20 cellular contexts compared by ENCODE assay signal in the genomic region with DNA sequence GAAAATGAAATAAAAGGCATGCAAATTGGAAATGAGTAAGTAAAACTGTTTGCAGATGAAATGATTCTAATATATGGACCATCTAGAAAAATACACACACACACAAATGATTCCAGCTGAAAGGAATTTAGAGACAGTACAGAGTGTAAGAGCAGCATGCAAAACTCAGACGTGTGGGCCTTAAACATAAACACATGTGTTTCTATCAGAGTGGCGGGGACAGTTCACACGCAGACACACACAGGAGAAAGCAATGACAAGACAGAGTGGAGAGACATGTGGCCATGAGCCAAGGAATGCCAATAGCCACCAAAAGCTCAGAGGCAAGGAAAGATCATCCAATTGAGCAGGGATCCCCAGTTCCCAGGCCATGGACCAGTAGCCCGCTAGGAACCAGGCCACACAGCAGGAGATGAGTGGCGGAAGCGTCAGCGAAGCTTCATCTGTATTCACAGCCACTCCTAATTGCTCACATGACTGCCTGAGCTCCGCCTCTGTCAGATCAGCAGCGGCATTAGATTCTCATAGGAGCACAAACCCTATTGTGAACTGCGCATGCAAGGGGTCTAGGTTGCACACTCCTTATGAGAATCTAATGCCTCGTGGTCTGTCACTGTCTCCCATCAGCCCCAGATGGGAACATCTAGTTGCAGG.
DNase-seq lines count a peak whose midpoint lies in the region; ATAC-seq, FAIRE-seq and TF ChIP-seq lines count a peak whose summit lies in the region.
"Had no signal": no experiment of that assay in that cellular context is flagged by ENCODE, and none has a peak within 500 bp of the region (broad histone marks: within the 10 kb centered on the region; RNA-seq: fewer than 3 reads in every experiment).

No MANE protein-coding gene starts in this region.

- H3K4me3 Mint-ChIP-seq in GM23338 = no peak overlapping the region

- DNase-seq in DND-41 (no peak), GM23338 (ENCODE audit: low spot score) (peak; percentile 25), K562 (ENCODE audit: extremely low read depth in 1 of 4, low spot score in 3 of 4) (no peak), mesendoderm (peak; percentile 27), middle frontal gyrus (ENCODE audit: extremely low spot score, low spot score) (no peak)
- DNase-seq: GOT3, Karpas-422, MM.1S, NCI-H187 treated with DMSO at 0.1 percent for 48 hours, NCI-H2171, NCI-H446 treated with DMSO at 0.1 percent for 48 hours, NCI-H748 treated with DMSO at 0.1 percent for 48 hours, PC-3, Right ventricle myocardium superior had no signal

- H3K36me3 Mint-ChIP-seq in GM23338 (ENCODE audit: low read depth) = no peaks in the 10 kb centered on the region

- H3K27ac ChIP-seq in DND-41 (ENCODE audit: low read length) (0 out of 2 replicates have a peak overlapping the region, but pooled peaks have one; percentile 6), GM23338 (ENCODE audit: low read depth) (no peak overlapping the region), K562 (ENCODE audit: extremely low read depth, low read depth, low read length) (no peak overlapping the region), mesendoderm (ENCODE audit: low read depth, low read length) (no peak overlapping the region)
- H3K27ac ChIP-seq: C4-2B had no signal

- H3K18ac ChIP-seq in mesendoderm (ENCODE audit: low read length) = no peak overlapping the region

- WGBS in K562 (ENCODE audit: insufficient coverage, low coverage, missing lambda C conversion rate) = 2% methylated on average over 10 of the region's 11 CpGs
- no CpG with 5 or more reads among the region's 11 CpGs for WGBS in mesendoderm (ENCODE audit: extremely low coverage, insufficient coverage, low lambda C conversion rate)

- no peaks in the 10 kb centered on the region for H3F3A ChIP-seq in GM23338 (replicated peaks; ENCODE audit: low read depth)

- H4K5ac ChIP-seq in mesendoderm (ENCODE audit: low read length) = no peak overlapping the region

- H4K20me1 ChIP-seq in DND-41 (ENCODE audit: insufficient read depth, low read length) (no peaks in the 10 kb centered on the region), GM23338 (replicated peaks; ENCODE audit: insufficient read depth) (no peaks in the 10 kb centered on the region), K562 (replicated peaks; ENCODE audit: control insufficient read depth, insufficient read depth, low read length) (no peaks in the 10 kb centered on the region)

- H3K4me2 ChIP-seq in DND-41 (ENCODE audit: insufficient read depth, low read length) = no peak overlapping the region
- no peak overlapping the region for H3K4me2 ChIP-seq in GM23338
- no peak overlapping the region for H3K4me2 ChIP-seq in K562 (ENCODE audit: insufficient read depth, low read length)
- H3K4me2 ChIP-seq in mesendoderm (ENCODE audit: low read length) = no peak overlapping the region

- no peak overlapping the region for H2BK5ac ChIP-seq in mesendoderm (ENCODE audit: low read length)

- peaks cover 2% of the 10 kb centered on the region for H3K4me1 ChIP-seq in DND-41 (ENCODE audit: insufficient read depth, low read length)
- no peaks in the 10 kb centered on the region for H3K4me1 ChIP-seq in GM23338 (ENCODE audit: insufficient read depth)
- H3K4me1 ChIP-seq in K562 (replicated peaks in 1 of 2; ENCODE audit: control insufficient read depth in 2 of 2, insufficient read depth in 2 of 2, low read length in 2 of 2) = no peaks in the 10 kb centered on the region
- no peaks in the 10 kb centered on the region for H3K4me1 ChIP-seq in mesendoderm (ENCODE audit: control insufficient read depth, low read depth, low read length)

- ATAC-seq in DND-41 (ENCODE audit: insufficient read depth, low read depth) (no peak), GM23338 (peak; percentile 34; the same call in 1 of the 3 replicates), K562 (no peak), HG02571 (IDR thresholded peaks at IDR 0.05; ENCODE audit: unreplicated experiment) (no peak), HG03342 (IDR thresholded peaks at IDR 0.05; ENCODE audit: unreplicated experiment) (no peak)
- ATAC-seq: HepG2, PC-3 had no signal

- no peaks in the 10 kb centered on the region for H3K9me2 ChIP-seq in GM23338 (ENCODE audit: insufficient read depth)

- no peaks in the 10 kb centered on the region for H3K27me3 Mint-ChIP-seq in GM23338 (ENCODE audit: insufficient read depth, low read depth, poor library complexity)

- no peaks in the 10 kb centered on the region for H3K27me3 ChIP-seq in DND-41 (ENCODE audit: insufficient read depth, low read length, poor library complexity)
- no peaks in the 10 kb centered on the region for H3K27me3 ChIP-seq in GM23338 (ENCODE audit: insufficient read depth)
- H3K27me3 ChIP-seq in K562 (ENCODE audit: control insufficient read depth in 2 of 2, insufficient read depth in 2 of 2, low read length in 2 of 2) = peaks cover 0 to 6% of the 10 kb centered on the region in 2 experiments; a peak in 1 of 5 replicates
- no peaks in the 10 kb centered on the region for H3K27me3 ChIP-seq in mesendoderm (ENCODE audit: insufficient read depth, low read length, poor library complexity)

- CTCF ChIA-PET in K562 (lab: Yijun Ruan, JAX; ENCODE audit: low intra/inter-chr PET ratio) = no interaction called here

- in situ Hi-C loops in K562 (cut with MboI) = no loop called here

- no peak overlapping the region for H2BK15ac ChIP-seq in mesendoderm (replicated peaks; ENCODE audit: low read depth)

- no peak for TF ChIP-seq RAD21 in K562 (CRISPR knock-in tag; conservative IDR thresholded peaks at IDR 0.05 in 1 of 2, IDR thresholded peaks at IDR 0.05 in 1 of 2)

- peaks cover 9% of the 10 kb centered on the region for H3K9me3 ChIP-seq in DND-41 (ENCODE audit: insufficient read depth, low read length, severe bottlenecking)
- H3K9me3 ChIP-seq in K562 (replicated peaks; ENCODE audit: control insufficient read depth, insufficient read depth, low read depth, low read length) = no peaks in the 10 kb centered on the region

- no TSS peak for BruUV-seq in K562 (replicated peaks; lab: Mats Ljungman, UMichigan)

- no peak overlapping the region for H3K23ac ChIP-seq in mesendoderm (ENCODE audit: low read length)

- FAIRE-seq in K562 (lab: Jason Lieb, UNC) = no peak
- FAIRE-seq: GM12891, GM19239, HepG2 had no signal

- intact Hi-C loops in K562 (cut with micrococcal nuclease) = no loop called here

- H2BK120ac ChIP-seq in mesendoderm (ENCODE audit: low read depth, low read length) = no peak overlapping the region

- no peaks in the 10 kb centered on the region for H3K4me1 Mint-ChIP-seq in GM23338

- no peak overlapping the region for H2AFZ ChIP-seq in DND-41 (ENCODE audit: low read depth, low read length)
- H2AFZ ChIP-seq in GM23338 = peak overlapping the region; percentile 56; the same call in 1 of the 2 replicates
- 0 out of 2 replicates have a peak overlapping the region, but pooled peaks have one; percentile 24 for H2AFZ ChIP-seq in K562 (ENCODE audit: low read depth, low read length)

- H3K9ac ChIP-seq in DND-41 (ENCODE audit: low read depth, low read length) (no peak overlapping the region), K562 (ENCODE audit: insufficient read depth in 1 of 2, low read depth in 2 of 2, low read length in 2 of 2) (no peak overlapping the region), mesendoderm (ENCODE audit: low read length) (no peak overlapping the region)

- no peak for TF ChIP-seq POLR2A in K562 (conservative IDR thresholded peaks at IDR 0.05)

- no peak overlapping the region for H4K8ac ChIP-seq in mesendoderm (ENCODE audit: low read depth, low read length)

- no peak overlapping the region for H2AK5ac ChIP-seq in mesendoderm (ENCODE audit: low read length)

- POLR2A ChIA-PET in K562 (lab: Yijun Ruan, JAX) = no interaction called here

- H3K36me3 ChIP-seq in DND-41 (ENCODE audit: insufficient read depth, low read length) = no peaks in the 10 kb centered on the region
- no peaks in the 10 kb centered on the region for H3K36me3 ChIP-seq in GM23338 (ENCODE audit: insufficient read depth)
- H3K36me3 ChIP-seq in K562 (ENCODE audit: control insufficient read depth, insufficient read depth, low read length) = no peaks in the 10 kb centered on the region
- no peaks in the 10 kb centered on the region for H3K36me3 ChIP-seq in mesendoderm (ENCODE audit: control insufficient read depth, insufficient read depth, low read length)

- no peak overlapping the region for H3K27ac Mint-ChIP-seq in GM23338

- no peaks in the 10 kb centered on the region for H3K79me1 ChIP-seq in mesendoderm (ENCODE audit: low read length)

- no peak for TF ChIP-seq CTCF in DND-41 (IDR thresholded peaks at IDR 0.05; ENCODE audit: borderline replicate concordance, extremely low read depth, low read length, poor library complexity, severe bottlenecking)
- TF ChIP-seq CTCF in GM23338 (conservative IDR thresholded peaks at IDR 0.05; ENCODE audit: low read depth in 2 of 2) = no peak
- no peak for TF ChIP-seq CTCF in K562 (IDR thresholded peaks at IDR 0.05 in 2 of 3, conservative IDR thresholded peaks at IDR 0.05 in 1 of 3; ENCODE audit: insufficient read depth in 2 of 3, low read depth in 1 of 3, low read length in 3 of 3)

- H3K56ac ChIP-seq in mesendoderm (ENCODE audit: low read length) = no peak overlapping the region

- H3K9me3 Mint-ChIP-seq in GM23338 = no peaks in the 10 kb centered on the region

- H3K4ac ChIP-seq in mesendoderm (ENCODE audit: low read depth, low read length) = no peak overlapping the region

- H3K4me3 ChIP-seq in DND-41 (ENCODE audit: low read depth in 1 of 2, low read length in 2 of 2) = no peak overlapping the region
- no peak overlapping the region for H3K4me3 ChIP-seq in GM23338
- no peak overlapping the region for H3K4me3 ChIP-seq in K562
- H3K4me3 ChIP-seq in mesendoderm (ENCODE audit: low read length) = no peak overlapping the region

- H3K79me2 ChIP-seq in DND-41 (ENCODE audit: insufficient read depth, low read length) (no peaks in the 10 kb centered on the region), GM23338 (replicated peaks; ENCODE audit: insufficient read depth) (no peaks in the 10 kb centered on the region), K562 (ENCODE audit: control insufficient read depth, insufficient read depth, low read length) (no peaks in the 10 kb centered on the region), mesendoderm (ENCODE audit: control insufficient read depth, insufficient read depth, low read length) (no peaks in the 10 kb centered on the region)

- H3K9me1 ChIP-seq in K562 (ENCODE audit: control insufficient read depth, insufficient read depth, low read length) = no peaks in the 10 kb centered on the region

- TF ChIP-seq EP300 in K562 (IDR thresholded peaks at IDR 0.05; ENCODE audit: low read length) = no peak

TF ChIP-seq in GM23338, 12 proteins besides CTCF, POLR2A, EP300 and RAD21 (continues in another document):
- no peak for TF ChIP-seq CREB1 (CRISPR knock-in tag; IDR thresholded peaks at IDR 0.05; ENCODE audit: low read depth)

TF ChIP-seq in K562, 482 proteins besides CTCF, POLR2A, EP300 and RAD21 (continues in another document):
- no peak for TF ChIP-seq TAF9B (IDR thresholded peaks at IDR 0.05; ENCODE audit: partially characterized antibody)

Comparison
In these comparisons a context has a peak if more than half of its experiments do, and no peak if none do; other contexts are left out.
1. DNase-seq: peak in GM23338 (single experiment) and mesendoderm (single experiment); none in DND-41 (single experiment), K562 (0 of 4) and middle frontal gyrus (single experiment).